1 cellular context compared by ENCODE assay signal in the genomic region with DNA sequence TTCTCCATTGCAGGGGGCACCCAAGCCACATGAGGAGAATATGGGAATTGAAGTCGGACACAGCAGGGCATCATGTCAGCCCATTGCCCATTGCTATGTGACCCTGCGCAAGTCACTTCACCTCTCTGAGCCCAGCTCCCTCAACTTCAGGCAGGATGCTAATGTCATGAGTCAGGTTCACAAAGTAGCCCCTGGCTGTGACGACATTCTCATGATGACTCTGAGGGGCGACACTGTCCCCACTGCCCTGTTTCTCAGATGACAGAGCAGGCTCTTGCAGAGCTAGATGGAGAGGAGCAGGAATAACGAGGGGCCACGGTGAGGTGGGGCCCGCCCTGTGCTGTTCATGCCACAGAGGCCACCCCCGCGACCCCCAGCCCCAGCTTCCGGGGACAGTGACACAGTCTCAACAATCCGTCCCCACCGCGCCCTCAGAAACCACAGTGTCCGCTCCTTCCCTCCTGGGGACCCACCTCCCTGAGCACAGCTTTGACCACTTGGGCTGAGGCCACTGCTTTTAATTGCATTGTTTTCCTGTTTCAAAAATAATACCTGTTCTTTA.
TF ChIP-seq lines count a peak whose summit lies in the region.

No MANE protein-coding gene starts in this region.

TF ChIP-seq in HepG2, 621 proteins besides CTCF, POLR2A, EP300 and RAD21 (continued from another document):
- TF ChIP-seq ZNF574 (CRISPR knock-in tag; IDR thresholded peaks at IDR 0.05) (no peak), PAXIP1 (CRISPR knock-in tag; conservative IDR thresholded peaks at IDR 0.05) (no peak), ZNF639 (CRISPR knock-in tag; conservative IDR thresholded peaks at IDR 0.05) (no peak)
